Comparison of ENCODE assay signal across 8 cellular contexts in the genomic region with DNA sequence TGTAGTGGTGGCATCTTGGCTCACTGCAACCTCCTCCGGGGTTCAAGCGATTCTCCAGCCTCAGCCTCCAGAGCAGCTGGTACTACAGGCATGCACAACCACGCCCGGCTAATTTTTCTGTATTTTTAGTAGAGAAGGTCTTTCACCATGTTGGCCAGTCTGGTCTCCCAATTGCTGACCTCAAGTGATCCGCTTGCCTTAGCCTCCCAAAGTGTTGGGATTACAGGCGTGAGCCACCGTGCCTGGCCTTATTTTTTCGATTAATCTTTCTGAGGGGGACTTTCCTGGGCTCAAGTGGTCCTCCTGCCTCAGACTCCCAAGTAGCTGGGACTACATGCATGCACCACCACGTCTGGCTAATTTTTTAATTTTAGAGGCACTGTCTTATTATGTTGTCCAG. TPM values are rescaled to one million over a fixed set of nuclear protein-coding genes. Genes with fewer than 3 reads are reported as not detected.
DNase-seq lines count a peak whose midpoint lies in the region; ATAC-seq, FAIRE-seq and TF ChIP-seq lines count a peak whose summit lies in the region.
"Had no signal": no experiment of that assay in that cellular context is flagged by ENCODE, and none has a peak within 500 bp of the region (broad histone marks: within the 10 kb centered on the region; RNA-seq: fewer than 3 reads in every experiment).

No MANE protein-coding gene starts in this region.

- no peak for TF ChIP-seq CTCF in HCT116 (IDR thresholded peaks at IDR 0.05 in 2 of 3, conservative IDR thresholded peaks at IDR 0.05 in 1 of 3; ENCODE audit: borderline replicate concordance in 1 of 3, insufficient read depth in 1 of 3, low read depth in 2 of 3, low read length in 2 of 3)
- no peak for TF ChIP-seq CTCF in activated B cell treated with CpG ODN at 0.5 μM for 24 hours (IDR thresholded peaks at IDR 0.05)
- TF ChIP-seq CTCF in right atrium auricular region (IDR thresholded peaks at IDR 0.05), result no peak
- no peak for TF ChIP-seq CTCF in spleen (IDR thresholded peaks at IDR 0.05 in 8 of 11, conservative IDR thresholded peaks at IDR 0.05 in 3 of 11)

- H3K27me3 ChIP-seq in HCT116 (ENCODE audit: insufficient read depth, low read length) (no peaks in the 10 kb centered on the region), right atrium auricular region (no peaks in the 10 kb centered on the region), spleen (replicated peaks in 1 of 7) (no peaks in the 10 kb centered on the region), small intestine (ENCODE audit: control insufficient read depth in 2 of 2, insufficient read depth in 2 of 2, low read length in 2 of 2) (no peaks in the 10 kb centered on the region)

- H3K4me2 ChIP-seq in HCT116 (ENCODE audit: low read length), result peak overlapping the region; percentile 66

- H3K4me1 ChIP-seq in HCT116 (ENCODE audit: control insufficient read depth in 1 of 2, insufficient read depth in 2 of 2, low read length in 2 of 2) (peaks cover 8 to 34% of the 10 kb centered on the region in 2 experiments), right atrium auricular region (peaks cover 0 to 23% of the 10 kb centered on the region in 2 donors), spleen (peaks cover 13 to 80% (median 43%) of the 10 kb centered on the region in 6 donors), small intestine (ENCODE audit: control insufficient read depth in 2 of 2, insufficient read depth in 1 of 2, low read depth in 1 of 2, low read length in 1 of 2) (peaks cover 0 to 4% of the 10 kb centered on the region in 2 donors)

- CTCF ChIA-PET in HCT116 (lab: Charles Lee), result no interaction called here
- CTCF ChIA-PET in activated B cell treated with CpG ODN at 0.5 μM for 24 hours (lab: Charles Lee), result no interaction called here

- POLR2A ChIA-PET in HCT116 (lab: Charles Lee) (interaction anchor here (0.7 kb wide), 1 partner anchor 64 kb away, joined by 7 read pairs; no protein-coding TSS in a partner anchor), activated B cell treated with CpG ODN at 0.5 μM for 24 hours (lab: Charles Lee) (no interaction called here)

- peaks cover 42% of the 10 kb centered on the region for H3K36me3 Mint-ChIP-seq in activated B cell treated with CpG ODN at 0.5 μM for 24 hours (ENCODE audit: low read depth)

- peaks cover 32% of the 10 kb centered on the region; the same call in 1 of the 2 replicates for H4K20me1 ChIP-seq in HCT116 (ENCODE audit: insufficient read depth)

- H3K36me3 ChIP-seq in HCT116 (ENCODE audit: control insufficient read depth in 1 of 2, insufficient read depth in 2 of 2, low read length in 2 of 2), result peaks cover 19 to 23% of the 10 kb centered on the region in 2 experiments; a peak in 3 of 4 replicates
- peaks cover 27% of the 10 kb centered on the region for H3K36me3 ChIP-seq in right atrium auricular region
- peaks cover 9 to 43% (median 26%) of the 10 kb centered on the region in 6 donors for H3K36me3 ChIP-seq in spleen
- peaks cover 6 to 7% of the 10 kb centered on the region in 2 donors for H3K36me3 ChIP-seq in small intestine (ENCODE audit: control insufficient read depth in 2 of 2, insufficient read depth in 2 of 2, low read length in 2 of 2)

- peaks cover 29% of the 10 kb centered on the region for H3K4me1 Mint-ChIP-seq in activated B cell treated with CpG ODN at 0.5 μM for 24 hours

- H3K4me3 ChIP-seq in HCT116 (replicated peaks in 1 of 2; ENCODE audit: low read depth in 1 of 2, low read length in 2 of 2), result peak overlapping the region; percentile 72 to 77
- peak overlapping the region in 1 of 2 donors; percentile 61 for H3K4me3 ChIP-seq in right atrium auricular region
- peak overlapping the region in 5 of 8 donors; percentile 58 to 85 (median 62) for H3K4me3 ChIP-seq in spleen
- H3K4me3 ChIP-seq in small intestine (ENCODE audit: low read depth in 1 of 2, low read length in 2 of 2), result no peak overlapping the region

- FAIRE-seq in small intestine (lab: Jason Lieb, UNC), result no peak

- H3K9me3 Mint-ChIP-seq in activated B cell treated with CpG ODN at 0.5 μM for 24 hours, result no peaks in the 10 kb centered on the region

- no peaks in the 10 kb centered on the region for H3K9me2 ChIP-seq in HCT116 (ENCODE audit: insufficient read depth)

- intact Hi-C loops in HCT116 (cut with micrococcal nuclease), result no loop called here
- intact Hi-C loops in activated B cell treated with CpG ODN at 0.5 μM for 24 hours (cut with micrococcal nuclease), result no loop called here
- intact Hi-C loops in spleen (cut with DNase I; ENCODE audit: low total_unique reads), result no loop called here

- H3K27ac Mint-ChIP-seq in activated B cell treated with CpG ODN at 0.5 μM for 24 hours, result peak overlapping the region; percentile 95

- no TSS peak for BruUV-seq in HCT116 (replicated peaks; lab: Mats Ljungman, UMichigan)

- peak; percentile 12; the same call in 1 of the 2 replicates for ATAC-seq in HCT116
- ATAC-seq in activated B cell treated with CpG ODN at 0.5 μM for 24 hours (ENCODE audit: low read depth), result no peak
- ATAC-seq in HG03432 (IDR thresholded peaks at IDR 0.05; ENCODE audit: unreplicated experiment), result no peak

- peaks cover 100% of the 10 kb centered on the region for H3K79me2 ChIP-seq in HCT116 (ENCODE audit: insufficient read depth, low read length)

- H3K9ac ChIP-seq in HCT116 (ENCODE audit: low read length), result peak overlapping the region; percentile 87

- no peaks in the 10 kb centered on the region for H3K9me3 ChIP-seq in HCT116 (ENCODE audit: control insufficient read depth in 1 of 2, insufficient read depth in 1 of 2, low read depth in 1 of 2, low read length in 2 of 2)
- H3K9me3 ChIP-seq in right atrium auricular region, result no peaks in the 10 kb centered on the region
- H3K9me3 ChIP-seq in spleen, result no peaks in the 10 kb centered on the region
- H3K9me3 ChIP-seq in small intestine (ENCODE audit: control insufficient read depth, low read depth), result no peaks in the 10 kb centered on the region

- H2AFZ ChIP-seq in HCT116 (ENCODE audit: low read depth, low read length, poor library complexity, severe bottlenecking), result no peak overlapping the region

- TF ChIP-seq RAD21 in HCT116 (IDR thresholded peaks at IDR 0.05; ENCODE audit: low read depth), result no peak

- H3K27me3 Mint-ChIP-seq in activated B cell treated with CpG ODN at 0.5 μM for 24 hours, result no peaks in the 10 kb centered on the region

- TF ChIP-seq POLR2A in HCT116 (IDR thresholded peaks at IDR 0.05; ENCODE audit: borderline replicate concordance, extremely low read depth, insufficient read depth, insufficient read length) (no peak), spleen (IDR thresholded peaks at IDR 0.05) (no peak)

- DNase-seq in HCT116 (ENCODE audit: low read depth, low spot score) (no peak), activated B cell treated with CpG ODN at 0.5 μM for 24 hours (no peak), right atrium auricular region (ENCODE audit: low spot score) (no peak), spleen (peak; percentile 41), small intestine (no peak), germinal center (ENCODE audit: low spot score) (no peak)
- DNase-seq: activated CD8-positive, alpha-beta memory T cell treated with anti-CD3 and anti-CD28 coated beads for 24 hours had no signal

- 88 to 95% (median 91%) methylated on average over 9 of the region's 9 CpGs for WGBS in spleen, 5 donors
- 86 to 95% (median 91%) methylated on average over 9 of the region's 9 CpGs for WGBS in small intestine, 3 donors

- H3K27ac ChIP-seq in HCT116 (ENCODE audit: low read depth, low read length), result peak overlapping the region; percentile 66
- peak overlapping the region; percentile 88 to 90 for H3K27ac ChIP-seq in right atrium auricular region
- H3K27ac ChIP-seq in spleen, result peak overlapping the region; percentile 65 to 94 (median 90)
- H3K27ac ChIP-seq in small intestine (ENCODE audit: low read depth in 1 of 2, low read length in 1 of 2), result peak overlapping the region in 1 of 2 donors; percentile 88

- RAD21 ChIA-PET in HCT116 (lab: Charles Lee; ENCODE audit: low non-redundant PET in 1 of 2, low total read pairs in 2 of 2, uncharacterized antibody in 2 of 2, unreplicated experiment in 2 of 2), result no interaction called here

- peak overlapping the region; percentile 94 for H3K4me3 Mint-ChIP-seq in activated B cell treated with CpG ODN at 0.5 μM for 24 hours

TF ChIP-seq in HCT116, 20 proteins besides CTCF, POLR2A, EP300 and RAD21:
- no peak for TF ChIP-seq EZH2phosphoT487 (IDR thresholded peaks at IDR 0.05; ENCODE audit: borderline replicate concordance)
- no peak for TF ChIP-seq CBX3 (IDR thresholded peaks at IDR 0.05; ENCODE audit: low read depth)
- TF ChIP-seq, protein P1, sequence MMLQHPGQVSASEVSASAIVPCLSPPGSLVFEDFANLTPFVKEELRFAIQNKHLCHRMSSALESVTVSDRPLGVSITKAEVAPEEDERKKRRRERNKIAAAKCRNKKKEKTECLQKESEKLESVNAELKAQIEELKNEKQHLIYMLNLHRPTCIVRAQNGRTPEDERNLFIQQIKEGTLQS (IDR thresholded peaks at IDR 0.05), result no peak

RNA-seq across cellular contexts. Expression of a gene that starts 5.6 kb away (rescaled TPM):
- total RNA-seq in HCT116 (2021; ENCODE audit: unreplicated experiment) (283 TPM), activated B cell treated with CpG ODN at 0.5 μM for 24 hours (157 and 165 TPM in 2 replicates), right atrium auricular region (100 to 1,000 TPM; 183 to 226 TPM), spleen (100 to 1,000 TPM in 5 of 7 donors, 10 to 100 TPM in 2; 89.0 to 116 (median 106) TPM)
- polyA plus RNA-seq in HCT116 (2012), result 261 and 269 TPM in 2 replicates
- polyA plus RNA-seq in spleen (100 to 1,000 TPM; 118 to 165 (median 161) TPM), small intestine (100 to 1,000 TPM in 2 of 3 donors, 10 to 100 TPM in 1; 82.1 to 149 (median 112) TPM)

RNA-seq across cellular contexts. Expression of a gene that starts 16.3 kb away (rescaled TPM):
- 0.64 TPM for total RNA-seq in HCT116 (2021; ENCODE audit: unreplicated experiment)
- polyA plus RNA-seq in HCT116 (2012), result 0.54 and 1.2 TPM in 2 replicates
- total RNA-seq in activated B cell treated with CpG ODN at 0.5 μM for 24 hours, result 28.9 and 31.3 TPM in 2 replicates
- total RNA-seq in right atrium auricular region, result 10 to 100 TPM in 1 of 2 donors, under 1 TPM in 1; 0.71 to 15.5 TPM
- total RNA-seq in spleen, result 10 to 100 TPM; 17.7 to 56.5 (median 26.9) TPM
- polyA plus RNA-seq in spleen, result 10 to 100 TPM; 19.9 to 22.6 (median 21.5) TPM
- 10 to 100 TPM in 1 of 3 donors, 1 to 10 TPM in 2; 1.1 to 16.8 (median 5.3) TPM for polyA plus RNA-seq in small intestine

Comparison
In these comparisons a context has a peak if more than half of its experiments do, and no peak if none do; other contexts are left out.
1. H3K4me3 ChIP-seq: peak in HCT116 (2 of 2) and spleen (5 of 8); none in small intestine (0 of 2).